ENCODE assay signal across 35 cellular contexts in genomic region chr6:106283476-106283875, GRCh38.
"Had no signal": no experiment of that assay in that cellular context is flagged by ENCODE, and none has a peak within 500 bp of the region (broad histone marks: within the 10 kb centered on the region; RNA-seq: fewer than 3 reads in every experiment).

No MANE protein-coding gene starts in this region.

- H3K27me3 ChIP-seq: MG63 had no signal

- H3K4me2 ChIP-seq: KMS-11 had no signal

- H3K27ac ChIP-seq: KMS-11 had no signal

- H3K9me3 ChIP-seq: MG63 had no signal

- DNase-seq: Karpas-422, Kasumi-1, KBM-7, KG1, MG63, MM.1S, MV-4-11, NCI-H1048, NCI-H1092, NCI-H1092 treated with DMSO at 0.1 percent for 48 hours, NCI-H1105, NCI-H1105 treated with DMSO at 0.1 percent for 48 hours, NCI-H1417, NCI-H1417 treated with DMSO at 0.1 percent for 48 hours, NCI-H1436, NCI-H1436 treated with DMSO at 0.1 percent for 48 hours, NCI-H146, NCI-H1694, NCI-H1694 treated with DMSO at 0.1 percent for 48 hours, NCI-H187, NCI-H187 treated with DMSO at 0.1 percent for 48 hours, NCI-H1930, NCI-H2029, NCI-H2029 treated with DMSO at 0.1 percent for 48 hours, NCI-H2081, NCI-H2081 treated with DMSO at 0.1 percent for 48 hours, NCI-H2107, NCI-H2171, NCI-H2171 treated with DMSO at 0.1 percent for 48 hours, NCI-H2227 treated with DMSO at 0.1 percent for 48 hours, NCI-H226, NCI-H345, NCI-H446, NCI-H446 treated with DMSO at 0.1 percent for 48 hours had no signal

- H3K9ac ChIP-seq: KMS-11 had no signal

- H3K4me3 ChIP-seq: MG63 had no signal
